ENCODE assay signal across 22 cellular contexts in the genomic region with DNA sequence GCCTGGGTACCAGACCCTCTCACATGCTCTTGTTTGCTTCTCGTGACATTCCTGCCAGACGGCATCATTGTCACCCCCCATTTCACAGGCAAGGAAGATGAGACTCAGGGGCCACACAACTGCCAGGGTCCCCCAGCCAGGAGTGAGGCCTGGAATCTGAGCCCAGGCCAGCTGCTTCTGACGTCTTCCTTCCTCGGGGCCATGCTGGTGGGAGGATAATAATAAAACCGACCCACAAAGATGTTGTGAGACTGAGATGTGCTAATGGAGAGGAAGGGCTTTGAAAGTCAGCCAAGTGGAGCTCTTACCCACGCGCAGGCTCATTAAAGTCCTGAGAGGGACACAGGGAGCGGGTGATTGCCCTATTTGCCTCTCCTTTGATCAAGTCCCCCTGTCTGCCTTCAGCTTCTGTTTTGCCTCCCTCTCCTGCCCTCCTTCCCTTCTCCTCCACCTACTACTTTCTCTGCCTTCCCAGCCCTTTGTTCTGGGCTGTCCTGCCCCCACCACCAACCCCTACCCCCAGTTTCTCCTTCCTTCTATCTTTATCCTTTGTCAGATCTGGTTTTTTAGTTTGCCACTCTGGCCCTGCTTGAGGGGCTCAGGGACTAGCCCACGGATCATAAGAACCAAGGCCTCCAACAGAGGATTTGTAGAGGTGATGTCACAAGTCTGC.
"Had no signal": no experiment of that assay in that cellular context is flagged by ENCODE, and none has a peak within 500 bp of the region (broad histone marks: within the 10 kb centered on the region; RNA-seq: fewer than 3 reads in every experiment).

No MANE protein-coding gene starts in this region.

- H3K9me3 ChIP-seq: colonic mucosa, esophagus muscularis mucosa, right atrium auricular region, transverse colon had no signal

- DNase-seq: activated B cell treated with CpG ODN at 0.5 μM for 24 hours; activated CD4-positive, alpha-beta T cell treated with anti-CD3 and anti-CD28 coated beads, Interleukin-2, amount 10 ng/mL, durations not matched to agents 24 days and 14 days; activated CD8-positive, alpha-beta memory T cell treated with anti-CD3 and anti-CD28 coated beads, Interleukin-2, amount 50 U/mL, for 4 hours; activated CD8-positive, alpha-beta T cell treated with anti-CD3 and anti-CD28 coated beads, Interleukin-2, amount 10 ng/mL, durations not matched to agents 7 days and 5 days; activated gamma-delta T cell; activated T-cell treated with anti-CD3 and anti-CD28 coated beads, Interleukin-2, amount 50 U/mL, for 72 hours; central memory CD4-positive, alpha-beta T cell; colonic mucosa; effector CD4-positive, alpha-beta T cell; kidney; left ventricle myocardium superior; mesendoderm; occipital lobe; stimulated activated CD4-positive, alpha-beta T cell treated with anti-CD3 and anti-CD28 coated beads, Interleukin-4, amount 100 ng/mL, for 24 hours; stimulated activated naive CD8-positive, alpha-beta T cell treated with anti-CD3 and anti-CD28 coated beads, Interleukin-15, Interleukin-2, amounts not matched to agents 100 U/mL and 50 U/mL, for 24 hours; T-helper 17 cell; transverse colon had no signal

- H3K36me3 ChIP-seq: colonic mucosa, esophagus muscularis mucosa, right atrium auricular region, transverse colon had no signal

- H3K79me2 ChIP-seq: hepatocyte had no signal

- H3K4me2 ChIP-seq: hepatocyte had no signal

- H3K27ac ChIP-seq: colonic mucosa, esophagus muscularis mucosa, hepatocyte, right atrium auricular region, skin epidermis, transverse colon had no signal

- H3K4me3 ChIP-seq: colonic mucosa, esophagus muscularis mucosa, hepatocyte, right atrium auricular region, skin epidermis, transverse colon had no signal

- H2AFZ ChIP-seq: hepatocyte had no signal

- ATAC-seq: activated CD8-positive, alpha-beta T cell treated with anti-CD3 and anti-CD28 coated beads, Interleukin-2, amount 10 ng/mL, durations not matched to agents 7 days and 5 days; left ventricle myocardium superior; natural killer cell treated with Interleukin-12 subunit alpha and Interleukin-12 subunit beta and Interleukin-15 and Interleukin-18, amount 100 ng/mL, for 72 hours; stimulated activated naive CD8-positive, alpha-beta T cell treated with anti-CD3 and anti-CD28 coated beads, Interleukin-15, Interleukin-2, amounts not matched to agents 100 U/mL and 50 U/mL, for 24 hours; T-helper 17 cell had no signal

- H3K27me3 ChIP-seq: colonic mucosa, esophagus muscularis mucosa, hepatocyte, right atrium auricular region, transverse colon had no signal
